ENCODE assay signal across 28 cellular contexts in genomic region chr6:85749236-85749635, GRCh38.
A peak's percentile ranks its signal among the peaks of the same experiment; 100 is the strongest.
DNase-seq lines count a peak whose midpoint lies in the region; ATAC-seq, FAIRE-seq and TF ChIP-seq lines count a peak whose summit lies in the region.
"Had no signal": no experiment of that assay in that cellular context is flagged by ENCODE, and none has a peak within 500 bp of the region (broad histone marks: within the 10 kb centered on the region; RNA-seq: fewer than 3 reads in every experiment).

No MANE protein-coding gene starts in this region.

- H3K27me3 ChIP-seq in colonic mucosa (no peaks in the 10 kb centered on the region), small intestine (ENCODE audit: control insufficient read depth in 2 of 2, insufficient read depth in 2 of 2, low read length in 2 of 2) (no peaks in the 10 kb centered on the region), thyroid gland (no peaks in the 10 kb centered on the region), lower lobe of right lung (ENCODE audit: low read depth) (no peaks in the 10 kb centered on the region)
- H3K27me3 ChIP-seq: BE2C, BLaER1 had no signal

- H3K4me3 ChIP-seq in colonic mucosa (no peak overlapping the region), mucosa of descending colon (no peak overlapping the region), small intestine (ENCODE audit: low read depth in 1 of 2, low read length in 2 of 2) (no peak overlapping the region), thyroid gland (replicated peaks in 1 of 3) (no peak overlapping the region), lower lobe of right lung (no peak overlapping the region)
- H3K4me3 ChIP-seq: BLaER1, GM12878 had no signal

- DNase-seq in colonic mucosa (peak; percentile 28), mucosa of descending colon (peak in 1 of 3 donors; percentile 9), small intestine (peak; percentile 3), thyroid gland (peak; percentile 62 to 66), SIG-M5 treated with dmso at 0.1 percent for 504 hours (lab: John Stamatoyannopoulos, UW; ENCODE audit: unreplicated experiment) (no peak), lower lobe of right lung (no peak), NCI-H1694 (lab: John Stamatoyannopoulos, UW) (no peak)
- DNase-seq: 8988T; ACHN; BE2C; C1 segment of cervical spinal cord; CD4-positive, alpha-beta memory T cell; CD4-positive, CD25-positive, alpha-beta regulatory T cell; CD8-positive, alpha-beta memory T cell; COR-L47; DMS 273 treated with DMSO at 0.1 percent for 48 hours; DMS153; DMS53; DMS79; DND-41; EL; GDM1 had no signal

- TF ChIP-seq CTCF in colonic mucosa (IDR thresholded peaks at IDR 0.05): no peak
- no peak for TF ChIP-seq CTCF in mucosa of descending colon (IDR thresholded peaks at IDR 0.05)
- TF ChIP-seq CTCF in thyroid gland (IDR thresholded peaks at IDR 0.05): no peak
- no peak for TF ChIP-seq CTCF in lower lobe of right lung (IDR thresholded peaks at IDR 0.05)

- FAIRE-seq in small intestine (lab: Jason Lieb, UNC): no peak
- FAIRE-seq: A204.1, GM12878, GM12892, GM18507 had no signal

- ATAC-seq in mucosa of descending colon: peak; percentile 24
- ATAC-seq in lower lobe of right lung: no peak
- ATAC-seq in GM19463 (IDR thresholded peaks at IDR 0.05; ENCODE audit: unreplicated experiment): no peak
- ATAC-seq: GM12878 had no signal

- intact Hi-C loops in colonic mucosa (cut with DNase I): no loop called here
- intact Hi-C loops in mucosa of descending colon (cut with DNase I, micrococcal nuclease): no loop called here
- intact Hi-C loops in thyroid gland (cut with DNase I): no loop called here
- intact Hi-C loops in lower lobe of right lung (cut with DNase I): no loop called here

- H3K4me1 ChIP-seq in colonic mucosa: no peaks in the 10 kb centered on the region
- H3K4me1 ChIP-seq in mucosa of descending colon (ENCODE audit: low read depth): peaks cover 10% of the 10 kb centered on the region
- peaks cover 0 to 4% of the 10 kb centered on the region in 2 donors for H3K4me1 ChIP-seq in small intestine (ENCODE audit: control insufficient read depth in 2 of 2, insufficient read depth in 1 of 2, low read depth in 1 of 2, low read length in 1 of 2)
- H3K4me1 ChIP-seq in thyroid gland: peaks cover 32 to 36% of the 10 kb centered on the region in 2 donors
- no peaks in the 10 kb centered on the region for H3K4me1 ChIP-seq in lower lobe of right lung
- H3K4me1 ChIP-seq: BE2C, BLaER1 had no signal

- WGBS in small intestine, 3 donors: 29 to 60% (median 45%) methylated on average over 4 of the region's 4 CpGs
- WGBS in thyroid gland, 2 donors: 48 to 55% methylated on average over 4 of the region's 4 CpGs

- H3K9me3 ChIP-seq in colonic mucosa: no peaks in the 10 kb centered on the region
- no peaks in the 10 kb centered on the region for H3K9me3 ChIP-seq in mucosa of descending colon
- no peaks in the 10 kb centered on the region for H3K9me3 ChIP-seq in small intestine (ENCODE audit: control insufficient read depth, low read depth)
- no peaks in the 10 kb centered on the region for H3K9me3 ChIP-seq in thyroid gland
- H3K9me3 ChIP-seq in lower lobe of right lung: no peaks in the 10 kb centered on the region
- H3K9me3 ChIP-seq: BE2C, BLaER1 had no signal

- no peak for TF ChIP-seq POLR2A in thyroid gland (IDR thresholded peaks at IDR 0.05)

- H3K9ac ChIP-seq in colonic mucosa (ENCODE audit: low read depth in 2 of 2, low read length in 2 of 2): no peak overlapping the region
- H3K9ac ChIP-seq: BLaER1 had no signal

- H3K27ac ChIP-seq in colonic mucosa (no peak overlapping the region), small intestine (ENCODE audit: low read depth in 1 of 2, low read length in 1 of 2) (no peak overlapping the region), thyroid gland (peak overlapping the region; percentile 75 to 84 (median 76)), lower lobe of right lung (no peak overlapping the region)
- H3K27ac ChIP-seq: BLaER1 had no signal

- H3K36me3 ChIP-seq in colonic mucosa (no peaks in the 10 kb centered on the region), mucosa of descending colon (ENCODE audit: low read depth) (no peaks in the 10 kb centered on the region), small intestine (ENCODE audit: control insufficient read depth in 2 of 2, insufficient read depth in 2 of 2, low read length in 2 of 2) (no peaks in the 10 kb centered on the region), thyroid gland (no peaks in the 10 kb centered on the region), lower lobe of right lung (no peaks in the 10 kb centered on the region)
- H3K36me3 ChIP-seq: BE2C, BLaER1 had no signal

Comparison
In these comparisons a context has a peak if more than half of its experiments do, and no peak if none do; other contexts are left out.
1. DNase-seq: peak in colonic mucosa (single experiment), small intestine (single experiment) and thyroid gland (2 of 2); none in SIG-M5 treated with dmso at 0.1 percent for 504 hours (single experiment), lower lobe of right lung (single experiment) and NCI-H1694 (single experiment).
2. H3K27ac ChIP-seq: peak in thyroid gland (3 of 3); none in colonic mucosa (single experiment), small intestine (0 of 2) and lower lobe of right lung (single experiment).